ENCODE assay signal across 10 cellular contexts in the genomic region with DNA sequence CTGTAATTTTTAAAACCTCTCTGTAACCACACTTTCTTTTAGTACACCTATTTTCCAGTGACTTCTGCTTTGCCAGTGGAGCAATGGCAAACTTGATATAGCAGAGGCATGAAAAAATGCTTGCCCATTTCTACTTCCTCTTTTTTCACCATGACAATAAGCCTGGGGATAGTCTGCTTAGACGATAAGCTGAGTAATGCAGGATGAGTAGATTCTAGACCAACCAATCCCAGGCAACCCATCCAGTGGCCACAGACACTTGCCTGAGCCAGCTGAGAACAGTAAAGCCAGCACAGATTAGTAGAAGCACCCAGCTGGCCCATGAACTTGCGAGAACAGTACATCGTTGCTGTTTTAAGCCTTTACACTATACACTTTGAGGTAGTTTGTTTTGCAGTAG. TPM values are rescaled to one million over a fixed set of nuclear protein-coding genes. Genes with fewer than 3 reads are reported as not detected.
DNase-seq lines count a peak whose midpoint lies in the region; ATAC-seq and TF ChIP-seq lines count a peak whose summit lies in the region.
"Had no signal": no experiment of that assay in that cellular context is flagged by ENCODE, and none has a peak within 500 bp of the region (broad histone marks: within the 10 kb centered on the region; RNA-seq: fewer than 3 reads in every experiment).

No MANE protein-coding gene starts in this region.

- peak; percentile 80 for ATAC-seq in GM23338
- peak; percentile 97 for ATAC-seq in foreskin keratinocyte

- TF ChIP-seq CTCF in GM12864 (IDR thresholded peaks at IDR 0.05; ENCODE audit: low read depth, low read length, missing control alignments) (no peak), GM23338 (conservative IDR thresholded peaks at IDR 0.05; ENCODE audit: low read depth in 2 of 2) (no peak), foreskin keratinocyte (conservative IDR thresholded peaks at IDR 0.05) (no peak)

- no peaks in the 10 kb centered on the region for H3K9me3 Mint-ChIP-seq in GM23338
- no peaks in the 10 kb centered on the region for H3K9me3 Mint-ChIP-seq in activated CD4-positive, alpha-beta memory T cell treated with anti-CD3 and anti-CD28 coated beads for 36 hours
- H3K9me3 Mint-ChIP-seq: neural crest cell had no signal

- H3K9me2 ChIP-seq in GM23338 (ENCODE audit: insufficient read depth): no peaks in the 10 kb centered on the region

- H4K20me1 ChIP-seq in GM23338 (replicated peaks; ENCODE audit: insufficient read depth): no peaks in the 10 kb centered on the region

- no peaks in the 10 kb centered on the region for H3F3A ChIP-seq in GM23338 (replicated peaks; ENCODE audit: low read depth)

- H3K4me1 ChIP-seq in GM23338 (ENCODE audit: insufficient read depth) (peaks cover 9% of the 10 kb centered on the region; the same call in 1 of the 2 replicates), foreskin keratinocyte (peaks cover 3% of the 10 kb centered on the region)

- no peaks in the 10 kb centered on the region for H3K36me3 ChIP-seq in GM23338 (ENCODE audit: insufficient read depth)

- CTCF ChIA-PET in activated CD4-positive, alpha-beta memory T cell treated with anti-CD3 and anti-CD28 coated beads for 36 hours (lab: Charles Lee): no interaction called here

- H2AFZ ChIP-seq in GM23338: no peak overlapping the region

- H3K4me3 Mint-ChIP-seq in GM23338: no peak overlapping the region
- H3K4me3 Mint-ChIP-seq in activated CD4-positive, alpha-beta memory T cell treated with anti-CD3 and anti-CD28 coated beads for 36 hours: no peak overlapping the region
- H3K4me3 Mint-ChIP-seq: activated naive CD8-positive, alpha-beta T cell; neural crest cell had no signal

- H3K4me1 Mint-ChIP-seq in GM23338: peaks cover 10% of the 10 kb centered on the region; the same call in 2 of the 3 replicates
- no peaks in the 10 kb centered on the region for H3K4me1 Mint-ChIP-seq in activated CD4-positive, alpha-beta memory T cell treated with anti-CD3 and anti-CD28 coated beads for 36 hours (ENCODE audit: low read depth)
- H3K4me1 Mint-ChIP-seq: neural crest cell had no signal

- POLR2A ChIA-PET in activated CD4-positive, alpha-beta memory T cell treated with anti-CD3 and anti-CD28 coated beads for 36 hours (lab: Charles Lee): no interaction called here

- no peaks in the 10 kb centered on the region for H3K79me2 ChIP-seq in GM23338 (replicated peaks; ENCODE audit: insufficient read depth)

- peaks cover 1% of the 10 kb centered on the region for H3K27me3 Mint-ChIP-seq in GM23338 (ENCODE audit: insufficient read depth, low read depth, poor library complexity)
- no peaks in the 10 kb centered on the region for H3K27me3 Mint-ChIP-seq in activated CD4-positive, alpha-beta memory T cell treated with anti-CD3 and anti-CD28 coated beads for 36 hours
- H3K27me3 Mint-ChIP-seq: activated naive CD8-positive, alpha-beta T cell had no signal

- peak; percentile 33 for DNase-seq in GM12864 (ENCODE audit: low read depth)
- peak; percentile 23 for DNase-seq in GM23338 (ENCODE audit: low spot score)
- peak; percentile 34 for DNase-seq in LHCN-M2 (ENCODE audit: low read depth)
- DNase-seq in foreskin keratinocyte: peak; percentile 54 to 80
- no peak for DNase-seq in DMS114 treated with DMSO at 0.1 percent for 48 hours (lab: John Stamatoyannopoulos, UW; ENCODE audit: unreplicated experiment)
- DNase-seq in activated CD4-positive, alpha-beta memory T cell treated with anti-CD3 and anti-CD28 coated beads for 36 hours: no peak
- DNase-seq in mucosa of gallbladder (ENCODE audit: low spot score): no peak
- DNase-seq in activated effector memory CD4-positive, alpha-beta T cell treated with Interleukin-2 at 50 U/mL for 16 hours: no peak

- H3K4me2 ChIP-seq in GM23338: no peak overlapping the region

- no peak overlapping the region for H3K27ac ChIP-seq in GM23338 (ENCODE audit: low read depth)
- no peak overlapping the region for H3K27ac ChIP-seq in foreskin keratinocyte

- no peaks in the 10 kb centered on the region for H3K36me3 Mint-ChIP-seq in GM23338 (ENCODE audit: low read depth)
- no peaks in the 10 kb centered on the region for H3K36me3 Mint-ChIP-seq in activated CD4-positive, alpha-beta memory T cell treated with anti-CD3 and anti-CD28 coated beads for 36 hours
- H3K36me3 Mint-ChIP-seq: activated naive CD8-positive, alpha-beta T cell had no signal

- H3K4me3 ChIP-seq in GM12864 (ENCODE audit: low read depth, low read length): no peak overlapping the region
- no peak overlapping the region for H3K4me3 ChIP-seq in GM23338

- intact Hi-C loops in activated CD4-positive, alpha-beta memory T cell treated with anti-CD3 and anti-CD28 coated beads for 36 hours (cut with micrococcal nuclease): no loop called here

- H3K27me3 ChIP-seq in GM23338 (ENCODE audit: insufficient read depth) (no peaks in the 10 kb centered on the region), foreskin keratinocyte (no peaks in the 10 kb centered on the region)

- H3K27ac Mint-ChIP-seq in GM23338: no peak overlapping the region; the same call in 1 of the 2 replicates
- no peak overlapping the region for H3K27ac Mint-ChIP-seq in activated CD4-positive, alpha-beta memory T cell treated with anti-CD3 and anti-CD28 coated beads for 36 hours
- H3K27ac Mint-ChIP-seq: activated naive CD8-positive, alpha-beta T cell had no signal

TF ChIP-seq in GM23338, 12 proteins besides CTCF, POLR2A, EP300 and RAD21 (continues in another document):
- no peak for TF ChIP-seq ZNF114 (CRISPR knock-in tag; IDR thresholded peaks at IDR 0.05)
- TF ChIP-seq NANOG (IDR thresholded peaks at IDR 0.05; ENCODE audit: borderline replicate concordance): no peak
- TF ChIP-seq, protein P1, sequence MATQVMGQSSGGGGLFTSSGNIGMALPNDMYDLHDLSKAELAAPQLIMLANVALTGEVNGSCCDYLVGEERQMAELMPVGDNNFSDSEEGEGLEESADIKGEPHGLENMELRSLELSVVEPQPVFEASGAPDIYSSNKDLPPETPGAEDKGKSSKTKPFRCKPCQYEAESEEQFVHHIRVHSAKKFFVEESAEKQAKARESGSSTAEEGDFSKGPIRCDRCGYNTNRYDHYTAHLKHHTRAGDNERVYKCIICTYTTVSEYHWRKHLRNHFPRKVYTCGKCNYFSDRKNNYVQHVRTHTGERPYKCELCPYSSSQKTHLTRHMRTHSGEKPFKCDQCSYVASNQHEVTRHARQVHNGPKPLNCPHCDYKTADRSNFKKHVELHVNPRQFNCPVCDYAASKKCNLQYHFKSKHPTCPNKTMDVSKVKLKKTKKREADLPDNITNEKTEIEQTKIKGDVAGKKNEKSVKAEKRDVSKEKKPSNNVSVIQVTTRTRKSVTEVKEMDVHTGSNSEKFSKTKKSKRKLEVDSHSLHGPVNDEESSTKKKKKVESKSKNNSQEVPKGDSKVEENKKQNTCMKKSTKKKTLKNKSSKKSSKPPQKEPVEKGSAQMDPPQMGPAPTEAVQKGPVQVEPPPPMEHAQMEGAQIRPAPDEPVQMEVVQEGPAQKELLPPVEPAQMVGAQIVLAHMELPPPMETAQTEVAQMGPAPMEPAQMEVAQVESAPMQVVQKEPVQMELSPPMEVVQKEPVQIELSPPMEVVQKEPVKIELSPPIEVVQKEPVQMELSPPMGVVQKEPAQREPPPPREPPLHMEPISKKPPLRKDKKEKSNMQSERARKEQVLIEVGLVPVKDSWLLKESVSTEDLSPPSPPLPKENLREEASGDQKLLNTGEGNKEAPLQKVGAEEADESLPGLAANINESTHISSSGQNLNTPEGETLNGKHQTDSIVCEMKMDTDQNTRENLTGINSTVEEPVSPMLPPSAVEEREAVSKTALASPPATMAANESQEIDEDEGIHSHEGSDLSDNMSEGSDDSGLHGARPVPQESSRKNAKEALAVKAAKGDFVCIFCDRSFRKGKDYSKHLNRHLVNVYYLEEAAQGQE (IDR thresholded peaks at IDR 0.05; ENCODE audit: unreplicated experiment): no peak
- no peak for TF ChIP-seq CREB1 (CRISPR knock-in tag; IDR thresholded peaks at IDR 0.05; ENCODE audit: low read depth)
- TF ChIP-seq STAT1 (IDR thresholded peaks at IDR 0.05; ENCODE audit: unreplicated experiment): no peak
- no peak for TF ChIP-seq JUNB (IDR thresholded peaks at IDR 0.05; ENCODE audit: unreplicated experiment)

RNA-seq across cellular contexts. Expression of a gene that starts 37.5 kb away (rescaled TPM):
- total RNA-seq in GM23338 (2014; rRNA removed; shearing (Covaris generic)): not detected in 2 replicates
- polyA plus RNA-seq in GM23338 (2016; fragmentation: Nextera tagmentation; extraction: Ambion mirVana) (0.13 TPM in 1 of 2 replicates, not detected in the other), foreskin keratinocyte (not detected in 2 replicates)
- total RNA-seq in LHCN-M2 (2014; rRNA removed) (not detected in 2 replicates), foreskin keratinocyte (not detected in 2 replicates), mucosa of gallbladder (not detected)
- polyA plus RNA-seq in LHCN-M2 (2012): not detected
- total RNA-seq in activated CD4-positive, alpha-beta memory T cell treated with anti-CD3 and anti-CD28 coated beads for 36 hours: not detected
- total RNA-seq: neural crest cell had no signal

Comparison
In these comparisons a context has a peak if more than half of its experiments do, and no peak if none do; other contexts are left out.
1. DNase-seq: peak in GM12864 (single experiment), GM23338 (single experiment), LHCN-M2 (single experiment) and foreskin keratinocyte (2 of 2); none in DMS114 treated with DMSO at 0.1 percent for 48 hours (single experiment), activated CD4-positive, alpha-beta memory T cell treated with anti-CD3 and anti-CD28 coated beads for 36 hours (single experiment), mucosa of gallbladder (single experiment) and activated effector memory CD4-positive, alpha-beta T cell treated with Interleukin-2 at 50 U/mL for 16 hours (single experiment).